In the genomic region with DNA sequence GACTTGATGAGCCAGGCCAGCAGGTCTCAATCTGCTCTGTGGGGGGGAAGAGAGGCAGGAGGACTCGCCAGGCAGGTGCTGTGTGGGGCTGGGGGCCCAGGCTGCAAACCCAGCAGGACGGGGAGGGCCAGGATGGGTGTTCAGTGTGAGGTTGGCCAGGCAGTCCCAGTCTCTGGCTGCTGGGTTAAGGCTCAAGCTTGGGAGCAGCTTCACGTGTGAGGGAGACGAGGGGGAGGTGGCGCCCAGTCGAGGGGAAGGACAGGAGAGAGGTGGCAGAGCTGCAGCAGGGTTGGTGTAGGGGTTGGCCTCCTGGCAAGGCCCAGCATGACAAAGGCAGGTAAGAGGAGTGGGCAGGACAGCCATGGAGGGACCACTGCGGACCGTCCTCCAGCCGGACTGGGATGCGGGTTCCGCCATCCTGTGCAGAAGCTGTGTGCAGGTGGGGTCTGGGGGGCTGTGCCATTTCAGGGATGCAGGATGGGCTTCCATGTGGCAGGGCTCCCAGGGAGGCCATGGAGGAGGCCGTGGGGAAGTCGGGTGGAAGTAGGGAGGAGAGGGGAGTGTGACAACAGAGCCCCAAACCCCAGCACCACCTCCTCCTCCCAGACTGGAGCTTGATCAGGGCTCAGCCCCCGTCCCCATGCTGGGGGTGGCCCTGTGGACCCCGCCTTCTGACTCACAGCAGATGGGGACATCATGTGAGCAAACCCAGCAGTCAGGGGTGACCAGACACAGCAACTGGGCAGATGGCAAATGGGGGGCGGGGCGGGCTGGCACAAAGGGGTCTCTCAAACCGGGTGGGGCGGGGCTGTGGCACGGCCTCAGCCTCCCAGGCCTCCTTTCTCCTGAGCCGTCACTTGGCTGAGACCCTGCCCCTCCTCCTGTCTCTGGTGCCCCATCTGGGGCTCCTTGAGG, we compare ENCODE assay signal across 13 cellular contexts. TPM values are rescaled to one million over a fixed set of nuclear protein-coding genes. Genes with fewer than 3 reads are reported as not detected.
DNase-seq lines count a peak whose midpoint lies in the region; ATAC-seq and TF ChIP-seq lines count a peak whose summit lies in the region.
"Had no signal": no experiment of that assay in that cellular context is flagged by ENCODE, and none has a peak within 500 bp of the region (broad histone marks: within the 10 kb centered on the region; RNA-seq: fewer than 3 reads in every experiment).

No MANE protein-coding gene starts in this region.

- H3K36me3 Mint-ChIP-seq in activated CD8-positive, alpha-beta T cell treated with anti-CD3 and anti-CD28 coated beads, Interleukin-2, amount 10 ng/mL, durations not matched to agents 7 days and 5 days (ENCODE audit: low read depth): no peaks in the 10 kb centered on the region
- no peaks in the 10 kb centered on the region for H3K36me3 Mint-ChIP-seq in activated CD8-positive, alpha-beta T cell treated with anti-CD3 and anti-CD28 coated beads for 36 hours (ENCODE audit: low read depth)
- peaks cover 4% of the 10 kb centered on the region for H3K36me3 Mint-ChIP-seq in activated T-helper 17 cell treated with anti-CD3 and anti-CD28 coated beads, Interleukin-2, amount 50 U/mL, for 72 hours (ENCODE audit: low read depth)
- H3K36me3 Mint-ChIP-seq: memory B cell had no signal

- DNase-seq in activated CD8-positive, alpha-beta T cell treated with anti-CD3 and anti-CD28 coated beads, Interleukin-2, amount 10 ng/mL, durations not matched to agents 7 days and 5 days: no peak
- DNase-seq in activated CD8-positive, alpha-beta T cell treated with anti-CD3 and anti-CD28 coated beads for 36 hours: no peak
- DNase-seq in midbrain (lab: John Stamatoyannopoulos, UW) (peak; percentile 58), thyroid gland (no peak), erythroblast (lab: John Stamatoyannopoulos, UW) (no peak)
- DNase-seq: ACHN; activated CD4-positive, CD25-positive, alpha-beta regulatory T cell; activated T-cell treated with anti-CD3 and anti-CD28 coated beads, Interleukin-2, amount 50 U/mL, for 24 hours had no signal

- no peaks in the 10 kb centered on the region for H3K9me3 Mint-ChIP-seq in activated CD8-positive, alpha-beta T cell treated with anti-CD3 and anti-CD28 coated beads, Interleukin-2, amount 10 ng/mL, durations not matched to agents 7 days and 5 days (ENCODE audit: insufficient read depth)
- H3K9me3 Mint-ChIP-seq in activated CD8-positive, alpha-beta T cell treated with anti-CD3 and anti-CD28 coated beads for 36 hours: no peaks in the 10 kb centered on the region
- no peaks in the 10 kb centered on the region for H3K9me3 Mint-ChIP-seq in activated T-helper 17 cell treated with anti-CD3 and anti-CD28 coated beads, Interleukin-2, amount 50 U/mL, for 72 hours
- H3K9me3 Mint-ChIP-seq: activated T-cell treated with anti-CD3 and anti-CD28 coated beads, Interleukin-2, amount 50 U/mL, for 24 hours; memory B cell had no signal

- TF ChIP-seq CTCF in activated CD8-positive, alpha-beta T cell treated with anti-CD3 and anti-CD28 coated beads for 36 hours (IDR thresholded peaks at IDR 0.05): no peak
- no peak for TF ChIP-seq CTCF in thyroid gland (IDR thresholded peaks at IDR 0.05)

- CTCF ChIA-PET in activated CD8-positive, alpha-beta T cell treated with anti-CD3 and anti-CD28 coated beads, Interleukin-2, amount 10 ng/mL, durations not matched to agents 7 days and 5 days (lab: Charles Lee): interaction anchor here (1.5 to 2.5 kb wide), 2 partner anchors 16 to 22 kb away, joined by 10 to 11 read pairs; no protein-coding TSS in a partner anchor
- CTCF ChIA-PET in activated CD8-positive, alpha-beta T cell treated with anti-CD3 and anti-CD28 coated beads for 36 hours (lab: Charles Lee): interaction anchor here (0.9 to 2.7 kb wide), 3 partner anchors 10 to 54 kb away, joined by 5 to 14 read pairs (median 7); no protein-coding TSS in a partner anchor

- peaks cover 89 to 100% of the 10 kb centered on the region in 2 donors for H3K4me1 ChIP-seq in thyroid gland

- no peaks in the 10 kb centered on the region for H3K27me3 ChIP-seq in thyroid gland
- H3K27me3 ChIP-seq: ascending aorta had no signal

- H3K4me3 Mint-ChIP-seq in activated CD8-positive, alpha-beta T cell treated with anti-CD3 and anti-CD28 coated beads, Interleukin-2, amount 10 ng/mL, durations not matched to agents 7 days and 5 days: no peak overlapping the region
- no peak overlapping the region for H3K4me3 Mint-ChIP-seq in activated CD8-positive, alpha-beta T cell treated with anti-CD3 and anti-CD28 coated beads for 36 hours
- no peak overlapping the region for H3K4me3 Mint-ChIP-seq in activated T-helper 17 cell treated with anti-CD3 and anti-CD28 coated beads, Interleukin-2, amount 50 U/mL, for 72 hours
- H3K4me3 Mint-ChIP-seq: activated T-cell treated with anti-CD3 and anti-CD28 coated beads, Interleukin-2, amount 50 U/mL, for 24 hours; memory B cell had no signal

- H3K36me3 ChIP-seq in thyroid gland: no peaks in the 10 kb centered on the region
- H3K36me3 ChIP-seq: ascending aorta had no signal

- H3K27ac Mint-ChIP-seq in activated CD8-positive, alpha-beta T cell treated with anti-CD3 and anti-CD28 coated beads, Interleukin-2, amount 10 ng/mL, durations not matched to agents 7 days and 5 days: peak overlapping the region; percentile 16
- no peak overlapping the region for H3K27ac Mint-ChIP-seq in activated CD8-positive, alpha-beta T cell treated with anti-CD3 and anti-CD28 coated beads for 36 hours
- H3K27ac Mint-ChIP-seq in activated T-helper 17 cell treated with anti-CD3 and anti-CD28 coated beads, Interleukin-2, amount 50 U/mL, for 72 hours: no peak overlapping the region
- H3K27ac Mint-ChIP-seq: activated T-cell treated with anti-CD3 and anti-CD28 coated beads, Interleukin-2, amount 50 U/mL, for 24 hours; memory B cell had no signal

- POLR2A ChIA-PET in activated CD8-positive, alpha-beta T cell treated with anti-CD3 and anti-CD28 coated beads, Interleukin-2, amount 10 ng/mL, durations not matched to agents 7 days and 5 days (lab: Charles Lee): no interaction called here
- POLR2A ChIA-PET in activated CD8-positive, alpha-beta T cell treated with anti-CD3 and anti-CD28 coated beads for 36 hours (lab: Charles Lee): no interaction called here

- no peaks in the 10 kb centered on the region for H3K9me3 ChIP-seq in thyroid gland
- H3K9me3 ChIP-seq: ascending aorta had no signal

- peak overlapping the region in 1 of 3 donors; percentile 30 for H3K4me3 ChIP-seq in thyroid gland (replicated peaks in 1 of 3)

- intact Hi-C loops in activated CD8-positive, alpha-beta T cell treated with anti-CD3 and anti-CD28 coated beads for 36 hours (cut with micrococcal nuclease): no loop called here
- intact Hi-C loops in thyroid gland (cut with DNase I): no loop called here

- peaks cover 15% of the 10 kb centered on the region for H3K4me1 Mint-ChIP-seq in activated CD8-positive, alpha-beta T cell treated with anti-CD3 and anti-CD28 coated beads, Interleukin-2, amount 10 ng/mL, durations not matched to agents 7 days and 5 days (ENCODE audit: low read depth)
- H3K4me1 Mint-ChIP-seq in activated CD8-positive, alpha-beta T cell treated with anti-CD3 and anti-CD28 coated beads for 36 hours (ENCODE audit: low read depth): peaks cover 14% of the 10 kb centered on the region
- peaks cover 11% of the 10 kb centered on the region for H3K4me1 Mint-ChIP-seq in activated T-helper 17 cell treated with anti-CD3 and anti-CD28 coated beads, Interleukin-2, amount 50 U/mL, for 72 hours

- H3K27ac ChIP-seq in cingulate gyrus (ENCODE audit: low read depth, low read length) (peak overlapping the region; percentile 75), thyroid gland (peak overlapping the region; percentile 94 to 99 (median 98))
- H3K27ac ChIP-seq: ascending aorta had no signal

- H3K27me3 Mint-ChIP-seq in activated CD8-positive, alpha-beta T cell treated with anti-CD3 and anti-CD28 coated beads, Interleukin-2, amount 10 ng/mL, durations not matched to agents 7 days and 5 days (ENCODE audit: low read depth): peaks cover 14% of the 10 kb centered on the region
- H3K27me3 Mint-ChIP-seq in activated CD8-positive, alpha-beta T cell treated with anti-CD3 and anti-CD28 coated beads for 36 hours: peaks cover 9% of the 10 kb centered on the region
- peaks cover 19% of the 10 kb centered on the region for H3K27me3 Mint-ChIP-seq in activated T-helper 17 cell treated with anti-CD3 and anti-CD28 coated beads, Interleukin-2, amount 50 U/mL, for 72 hours

- TF ChIP-seq POLR2A in thyroid gland (IDR thresholded peaks at IDR 0.05): no peak
- no peak for TF ChIP-seq POLR2A in erythroblast (IDR thresholded peaks at IDR 0.05; ENCODE audit: low read length)

- WGBS in thyroid gland, 2 donors: 69 to 83% methylated on average over 17 to 19 of the region's 21 CpGs

- no peak for ATAC-seq in activated CD8-positive, alpha-beta T cell treated with anti-CD3 and anti-CD28 coated beads, Interleukin-2, amount 10 ng/mL, durations not matched to agents 7 days and 5 days
- ATAC-seq in activated CD8-positive, alpha-beta T cell treated with anti-CD3 and anti-CD28 coated beads for 36 hours: no peak
- no peak for ATAC-seq in activated T-helper 17 cell treated with anti-CD3 and anti-CD28 coated beads, Interleukin-2, amount 50 U/mL, for 72 hours (replicated peaks)
- no peak for ATAC-seq in HG02938 (IDR thresholded peaks at IDR 0.05; ENCODE audit: unreplicated experiment)

RNA-seq across cellular contexts. Expression of gene ADGRG1, which starts 2.8 kb away (rescaled TPM):
- 1 to 10 TPM; 3.3 to 3.7 TPM for total RNA-seq in activated CD8-positive, alpha-beta T cell treated with anti-CD3 and anti-CD28 coated beads, Interleukin-2, amount 10 ng/mL, durations not matched to agents 7 days and 5 days
- 1 to 10 TPM; 4.9 to 8.5 TPM for total RNA-seq in activated CD8-positive, alpha-beta T cell treated with anti-CD3 and anti-CD28 coated beads for 36 hours
- 100 to 1,000 TPM; 120 to 295 (median 239) TPM for total RNA-seq in thyroid gland
- total RNA-seq in activated T-helper 17 cell treated with anti-CD3 and anti-CD28 coated beads, Interleukin-2, amount 50 U/mL, for 72 hours: 10 to 100 TPM; 10.7 to 34.3 TPM

RNA-seq across cellular contexts. Expression of gene ADGRG3, which starts 36.9 kb away (rescaled TPM):
- total RNA-seq in activated CD8-positive, alpha-beta T cell treated with anti-CD3 and anti-CD28 coated beads, Interleukin-2, amount 10 ng/mL, durations not matched to agents 7 days and 5 days: under 1 TPM in 1 of 2 experiments, not detected in 1; 0.13 TPM
- total RNA-seq in activated CD8-positive, alpha-beta T cell treated with anti-CD3 and anti-CD28 coated beads for 36 hours: not detected
- 10 to 100 TPM in 2 of 4 donors, 1 to 10 TPM in 2; 3.8 to 14.2 (median 8.2) TPM for total RNA-seq in thyroid gland
- total RNA-seq in activated T-helper 17 cell treated with anti-CD3 and anti-CD28 coated beads, Interleukin-2, amount 50 U/mL, for 72 hours: not detected
- total RNA-seq: ascending aorta had no signal

Comparison
In these comparisons a context has a peak if more than half of its experiments do, and no peak if none do; other contexts are left out.
1. RNA of gene ADGRG3, which starts 36.9 kb away (total RNA-seq): 3.8 to 14.2 TPM in thyroid gland; not detected in activated CD8-positive, alpha-beta T cell treated with anti-CD3 and anti-CD28 coated beads for 36 hours, not detected in activated T-helper 17 cell treated with anti-CD3 and anti-CD28 coated beads, Interleukin-2, amount 50 U/mL, for 72 hours and 0.13 TPM in activated CD8-positive, alpha-beta T cell treated with anti-CD3 and anti-CD28 coated beads, Interleukin-2, amount 10 ng/mL, durations not matched to agents 7 days and 5 days; every median in the first group is over 4 times any median in the second.